In the genomic region with DNA sequence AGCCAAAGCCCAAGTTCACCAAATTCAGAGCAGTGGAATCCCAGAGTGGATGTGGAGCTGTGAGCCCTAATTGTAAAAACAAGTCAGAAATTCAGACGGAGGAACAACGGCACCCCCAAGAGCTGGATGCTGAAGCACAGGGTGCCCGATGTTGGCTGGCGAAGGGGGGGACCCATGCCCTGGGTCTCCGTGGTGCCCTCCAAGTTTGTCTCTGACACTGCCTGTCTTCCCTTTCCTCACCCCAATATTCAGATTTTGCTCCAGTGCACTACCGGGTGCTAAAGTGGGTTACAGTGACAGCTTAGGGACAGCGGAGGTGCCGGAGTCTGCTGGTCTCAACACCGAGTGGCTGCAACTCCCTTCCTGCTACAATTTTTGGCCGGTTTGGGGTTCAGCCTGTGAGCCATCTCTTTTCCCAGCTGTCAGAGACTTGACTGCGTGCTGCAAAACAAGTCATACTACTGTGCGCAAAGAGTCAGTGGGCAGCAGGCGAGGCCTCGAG, we compare ENCODE assay signal across 15 cellular contexts. TPM values are rescaled to one million over a fixed set of nuclear protein-coding genes. Genes with fewer than 3 reads are reported as not detected.
"Had no signal": no experiment of that assay in that cellular context is flagged by ENCODE, and none has a peak within 500 bp of the region (broad histone marks: within the 10 kb centered on the region; RNA-seq: fewer than 3 reads in every experiment).

No MANE protein-coding gene starts in this region.

- ATAC-seq: activated CD4-positive, CD25-positive, alpha-beta regulatory T cell treated with anti-CD3 and anti-CD28 coated beads, Interleukin-2, amount 50 U/mL, for 24 hours; activated naive CD4-positive, alpha-beta T cell treated with anti-CD3 and anti-CD28 coated beads, Interleukin-2, amount 50 U/mL, for 72 hours; right lobe of liver had no signal

- H3K4me3 ChIP-seq: dorsolateral prefrontal cortex, left lung, right lobe of liver, upper lobe of left lung had no signal

- H3K27me3 ChIP-seq: right lobe of liver, upper lobe of left lung had no signal

- H3K27ac Mint-ChIP-seq: activated naive CD4-positive, alpha-beta T cell treated with anti-CD3 and anti-CD28 coated beads, Interleukin-2, amount 50 U/mL, for 72 hours; activated T-cell treated with anti-CD3 and anti-CD28 coated beads, Interleukin-2, amount 50 U/mL, for 24 hours; mesothelial cell of epicardium had no signal

- H3K9me3 Mint-ChIP-seq: activated naive CD4-positive, alpha-beta T cell treated with anti-CD3 and anti-CD28 coated beads, Interleukin-2, amount 50 U/mL, for 72 hours; activated T-cell treated with anti-CD3 and anti-CD28 coated beads, Interleukin-2, amount 50 U/mL, for 24 hours had no signal

- H3K36me3 Mint-ChIP-seq: activated naive CD4-positive, alpha-beta T cell treated with anti-CD3 and anti-CD28 coated beads, Interleukin-2, amount 50 U/mL, for 72 hours; mesothelial cell of epicardium had no signal

- H3K9me3 ChIP-seq: left lung, neutrophil, right lobe of liver, upper lobe of left lung had no signal

- H3K27ac ChIP-seq: left lung, neutrophil, right lobe of liver, upper lobe of left lung had no signal

- FAIRE-seq: endometrium had no signal

- H3K4me1 ChIP-seq: left lung, right lobe of liver had no signal

- H3K36me3 ChIP-seq: left lung, neutrophil, right lobe of liver, upper lobe of left lung had no signal

- H3K4me3 Mint-ChIP-seq: activated T-cell treated with anti-CD3 and anti-CD28 coated beads, Interleukin-2, amount 50 U/mL, for 24 hours; mesothelial cell of epicardium had no signal

- DNase-seq: activated effector memory CD4-positive, alpha-beta T cell treated with Interleukin-2 at 50 U/mL for 16 hours; activated T-cell treated with anti-CD3 and anti-CD28 coated beads, Interleukin-2, amount 50 U/mL, for 24 hours; amniotic stem cell; dorsolateral prefrontal cortex; stimulated activated CD4-positive, alpha-beta T cell treated with anti-CD3 and anti-CD28 coated beads, Interleukin-2, amount 100 ng/mL, for 48 hours; stimulated activated naive CD4-positive, alpha-beta T cell treated with Interleukin-2 at 50 U/mL for 16 hours; T-helper 2 cell; upper lobe of left lung had no signal

RNA-seq across cellular contexts. Expression of gene GRIP2, which starts 6.6 kb away (rescaled TPM):
- total RNA-seq: activated naive CD4-positive, alpha-beta T cell treated with anti-CD3 and anti-CD28 coated beads, Interleukin-2, amount 50 U/mL, for 72 hours had no signal
